23 cellular contexts compared by ENCODE assay signal in the genomic region with DNA sequence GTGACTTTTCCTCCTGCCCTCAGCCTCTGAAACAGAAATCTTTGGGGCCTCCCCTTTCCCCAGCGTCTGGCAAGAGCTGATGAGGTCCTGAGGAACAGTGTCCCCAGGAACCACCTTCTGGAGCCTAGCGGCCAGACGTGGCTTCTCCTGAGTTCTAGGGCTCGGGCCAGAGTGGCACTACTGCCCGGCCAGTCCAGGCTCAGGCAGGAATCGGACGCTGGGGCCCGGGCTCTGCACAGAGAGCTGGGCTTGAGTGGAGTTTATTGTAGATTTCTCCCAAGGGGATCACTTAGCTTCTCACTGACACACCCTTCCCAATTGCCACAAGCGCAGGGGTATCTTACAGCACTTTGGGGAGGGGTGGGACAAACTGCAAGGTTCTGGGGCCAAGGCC. TPM values are rescaled to one million over a fixed set of nuclear protein-coding genes. Genes with fewer than 3 reads are reported as not detected.
A peak's percentile ranks its signal among the peaks of the same experiment; 100 is the strongest.
DNase-seq lines count a peak whose midpoint lies in the region; ATAC-seq, FAIRE-seq and TF ChIP-seq lines count a peak whose summit lies in the region.
"Had no signal": no experiment of that assay in that cellular context is flagged by ENCODE, and none has a peak within 500 bp of the region (broad histone marks: within the 10 kb centered on the region; RNA-seq: fewer than 3 reads in every experiment).

No MANE protein-coding gene starts in this region.

- H3K27ac ChIP-seq in kidney (ENCODE audit: low read depth in 2 of 2, low read length in 2 of 2): no peak overlapping the region
- H3K27ac ChIP-seq in osteoblast (ENCODE audit: low read depth, low read length): no peak overlapping the region
- H3K27ac ChIP-seq: HL-60, PC-9, SJCRH30 had no signal

- H3K9me3 ChIP-seq in T-helper 17 cell (ENCODE audit: control insufficient read depth, low read length, poor library complexity, severe bottlenecking) (no peaks in the 10 kb centered on the region), kidney (ENCODE audit: control insufficient read depth in 1 of 2, low read length in 2 of 2) (no peaks in the 10 kb centered on the region), osteoblast (ENCODE audit: low read depth, low read length) (no peaks in the 10 kb centered on the region)
- H3K9me3 ChIP-seq: SJCRH30 had no signal

- no peaks in the 10 kb centered on the region for H3K4me1 ChIP-seq in kidney (ENCODE audit: control insufficient read depth in 1 of 2, insufficient read depth in 1 of 2, low read depth in 1 of 2, low read length in 2 of 2)
- peaks cover 4% of the 10 kb centered on the region for H3K4me1 ChIP-seq in osteoblast (ENCODE audit: insufficient read depth, low read length)
- H3K4me1 ChIP-seq: SJCRH30 had no signal

- no peak for DNase-seq in activated naive CD8-positive, alpha-beta T cell treated with anti-CD3 and anti-CD28 coated beads for 36 hours
- DNase-seq in T-helper 17 cell: no peak
- DNase-seq in kidney: peak; percentile 41
- DNase-seq in osteoblast (ENCODE audit: insufficient read length, low spot score, missing footprints): peak; percentile 46
- DNase-seq in nucleus accumbens (lab: John Stamatoyannopoulos, UW): no peak
- DNase-seq in NCI-H2081 treated with DMSO at 0.1 percent for 48 hours (lab: John Stamatoyannopoulos, UW): no peak
- DNase-seq: Calu3, DMS79 treated with DMSO at 0.1 percent for 48 hours, GF-D8, Kasumi-1, NCI-H146, NCI-H1930, NCI-H446, NCI-H526, PC-9, SJCRH30 had no signal

- no peaks in the 10 kb centered on the region for H4K20me1 ChIP-seq in osteoblast (ENCODE audit: insufficient read depth, low read length)

- no peaks in the 10 kb centered on the region for H3K27me3 Mint-ChIP-seq in activated naive CD8-positive, alpha-beta T cell
- H3K27me3 Mint-ChIP-seq in activated naive CD8-positive, alpha-beta T cell treated with anti-CD3 and anti-CD28 coated beads for 36 hours: no peaks in the 10 kb centered on the region
- no peaks in the 10 kb centered on the region for H3K27me3 Mint-ChIP-seq in T-helper 17 cell

- H3K4me2 ChIP-seq in osteoblast (ENCODE audit: insufficient read depth, low read length): no peak overlapping the region
- H3K4me2 ChIP-seq: PC-9 had no signal

- H2AFZ ChIP-seq in osteoblast (ENCODE audit: low read length): no peak overlapping the region
- H2AFZ ChIP-seq: PC-9 had no signal

- no peaks in the 10 kb centered on the region for H3K79me2 ChIP-seq in osteoblast (ENCODE audit: insufficient read depth, low read length)

- no peak overlapping the region for H3K9ac ChIP-seq in kidney (ENCODE audit: low read length in 2 of 2)

- no peak overlapping the region for H3K4me3 ChIP-seq in kidney (ENCODE audit: low read length in 2 of 2)
- no peak overlapping the region for H3K4me3 ChIP-seq in osteoblast (ENCODE audit: insufficient read depth, low read length)
- H3K4me3 ChIP-seq: K562, PC-9, SJCRH30 had no signal

- no peaks in the 10 kb centered on the region for H3K36me3 Mint-ChIP-seq in activated naive CD8-positive, alpha-beta T cell
- H3K36me3 Mint-ChIP-seq in activated naive CD8-positive, alpha-beta T cell treated with anti-CD3 and anti-CD28 coated beads for 36 hours: no peaks in the 10 kb centered on the region
- peaks cover 6% of the 10 kb centered on the region for H3K36me3 Mint-ChIP-seq in T-helper 17 cell (ENCODE audit: low read depth)

- ATAC-seq in T-helper 17 cell (no peak), GM19328 (IDR thresholded peaks at IDR 0.05; ENCODE audit: unreplicated experiment) (no peak)
- ATAC-seq: HCT116, Right ventricle myocardium inferior had no signal

- H3K27ac Mint-ChIP-seq in activated naive CD8-positive, alpha-beta T cell: peak overlapping the region; percentile 10
- H3K27ac Mint-ChIP-seq in activated naive CD8-positive, alpha-beta T cell treated with anti-CD3 and anti-CD28 coated beads for 36 hours: no peak overlapping the region
- peak overlapping the region; percentile 39 for H3K27ac Mint-ChIP-seq in T-helper 17 cell

- H3K36me3 ChIP-seq in kidney (ENCODE audit: control insufficient read depth in 1 of 2, insufficient read depth in 2 of 2, low read length in 2 of 2) (no peaks in the 10 kb centered on the region), osteoblast (ENCODE audit: insufficient read depth, low read length) (peaks cover 6% of the 10 kb centered on the region)
- H3K36me3 ChIP-seq: SJCRH30 had no signal

- H3K4me3 Mint-ChIP-seq in activated naive CD8-positive, alpha-beta T cell: no peak overlapping the region
- no peak overlapping the region for H3K4me3 Mint-ChIP-seq in activated naive CD8-positive, alpha-beta T cell treated with anti-CD3 and anti-CD28 coated beads for 36 hours
- H3K4me3 Mint-ChIP-seq in T-helper 17 cell: no peak overlapping the region

- H3K4me1 Mint-ChIP-seq in activated naive CD8-positive, alpha-beta T cell (ENCODE audit: low read depth): peaks cover under 1% of the 10 kb centered on the region
- peaks cover 3% of the 10 kb centered on the region for H3K4me1 Mint-ChIP-seq in activated naive CD8-positive, alpha-beta T cell treated with anti-CD3 and anti-CD28 coated beads for 36 hours
- H3K4me1 Mint-ChIP-seq in T-helper 17 cell: peaks cover 3% of the 10 kb centered on the region

- no peaks in the 10 kb centered on the region for H3K9me3 Mint-ChIP-seq in activated naive CD8-positive, alpha-beta T cell (ENCODE audit: low read depth)
- no peaks in the 10 kb centered on the region for H3K9me3 Mint-ChIP-seq in activated naive CD8-positive, alpha-beta T cell treated with anti-CD3 and anti-CD28 coated beads for 36 hours

- TF ChIP-seq CTCF in kidney (IDR thresholded peaks at IDR 0.05; ENCODE audit: borderline replicate concordance, extremely low read depth, insufficient read depth) (no peak), osteoblast (IDR thresholded peaks at IDR 0.05; ENCODE audit: extremely low read depth, low read depth, low read length) (no peak)

- FAIRE-seq in kidney (lab: Jason Lieb, UNC): no peak
- FAIRE-seq: GM12891, K562 had no signal

- H3K27me3 ChIP-seq in osteoblast (ENCODE audit: insufficient read depth, low read length): no peaks in the 10 kb centered on the region
- H3K27me3 ChIP-seq: SJCRH30 had no signal

- intact Hi-C loops in kidney (cut with DNase I): no loop called here

RNA-seq across cellular contexts. Expression of gene SDCBP2, which starts 20.2 kb away (rescaled TPM):
- total RNA-seq in activated naive CD8-positive, alpha-beta T cell treated with anti-CD3 and anti-CD28 coated beads for 36 hours: 1 to 10 TPM; 3.3 to 3.9 TPM
- total RNA-seq in T-helper 17 cell: 1 to 10 TPM; 1.2 to 2.3 TPM
- total RNA-seq in kidney: 18.3 TPM
- polyA plus RNA-seq in kidney (ENCODE audit: insufficient read depth, low read depth, low replicate concordance): 10.3 TPM
- 2.2 and 3.2 TPM in 2 replicates for total RNA-seq in osteoblast

RNA-seq across cellular contexts. Expression of gene SNPH, which starts 42.6 kb away (rescaled TPM):
- 1 to 10 TPM; 3.2 to 3.6 TPM for total RNA-seq in activated naive CD8-positive, alpha-beta T cell treated with anti-CD3 and anti-CD28 coated beads for 36 hours
- total RNA-seq in T-helper 17 cell (1 to 10 TPM; 6.7 to 9.4 TPM), kidney (3.1 TPM), osteoblast (9.4 and 10.0 TPM in 2 replicates)
- 3.1 TPM for polyA plus RNA-seq in kidney (ENCODE audit: insufficient read depth, low read depth, low replicate concordance)

Comparison
In these comparisons a context has a peak if more than half of its experiments do, and no peak if none do; other contexts are left out.
1. DNase-seq: peak in kidney (single experiment) and osteoblast (single experiment); none in activated naive CD8-positive, alpha-beta T cell treated with anti-CD3 and anti-CD28 coated beads for 36 hours (single experiment), T-helper 17 cell (0 of 3), nucleus accumbens (0 of 56) and NCI-H2081 treated with DMSO at 0.1 percent for 48 hours (single experiment).